1 cellular context compared by ENCODE assay signal in genomic region chr17:75539969-75540729, GRCh38.
TF ChIP-seq lines count a peak whose summit lies in the region.

No MANE protein-coding gene starts in this region.

TF ChIP-seq in HCT116, 20 proteins besides CTCF, POLR2A, EP300 and RAD21:
- no peak for TF ChIP-seq SP1 (IDR thresholded peaks at IDR 0.05; ENCODE audit: low read depth)
- TF ChIP-seq SRF (IDR thresholded peaks at IDR 0.05; ENCODE audit: low read depth): no peak
- TF ChIP-seq REST (IDR thresholded peaks at IDR 0.05; ENCODE audit: low read depth): no peak
- TF ChIP-seq YY1 (IDR thresholded peaks at IDR 0.05; ENCODE audit: extremely low read depth, insufficient replicate concordance, low read depth, low read length): no peak
- no peak for TF ChIP-seq JUND (IDR thresholded peaks at IDR 0.05)
- no peak for TF ChIP-seq ZBTB33 (IDR thresholded peaks at IDR 0.05; ENCODE audit: extremely low read depth, insufficient replicate concordance, low read length)
- no peak for TF ChIP-seq POLR2AphosphoS5 (IDR thresholded peaks at IDR 0.05; ENCODE audit: low read depth, low read length)
- TF ChIP-seq MAX (IDR thresholded peaks at IDR 0.05): no peak
- no peak for TF ChIP-seq SIN3A (IDR thresholded peaks at IDR 0.05; ENCODE audit: low read depth)
- no peak for TF ChIP-seq CEBPB (IDR thresholded peaks at IDR 0.05; ENCODE audit: low read depth)
- no peak for TF ChIP-seq EGR1 (IDR thresholded peaks at IDR 0.05; ENCODE audit: low read depth)
